ENCODE assay signal across 21 cellular contexts in the genomic region with DNA sequence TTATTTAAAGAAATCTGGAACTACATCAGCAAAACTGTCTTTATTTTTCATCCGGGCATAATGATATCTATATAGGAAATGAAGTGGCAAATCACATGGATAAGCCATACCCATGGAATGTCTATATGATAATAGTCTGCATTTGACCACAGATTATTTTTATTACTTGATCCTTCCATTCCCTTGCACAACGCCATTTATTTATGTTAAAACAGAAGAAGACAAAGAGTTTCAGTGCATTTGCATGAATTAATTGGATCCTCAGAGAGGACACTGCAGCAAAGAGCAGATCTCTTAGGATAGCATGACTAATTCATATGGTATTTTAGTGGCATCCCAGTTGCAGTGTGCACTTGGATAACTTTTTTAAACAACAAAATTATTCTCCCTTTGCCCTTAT.
DNase-seq lines count a peak whose midpoint lies in the region; ATAC-seq, FAIRE-seq and TF ChIP-seq lines count a peak whose summit lies in the region.
"Had no signal": no experiment of that assay in that cellular context is flagged by ENCODE, and none has a peak within 500 bp of the region (broad histone marks: within the 10 kb centered on the region; RNA-seq: fewer than 3 reads in every experiment).

No MANE protein-coding gene starts in this region.

- H4K20me1 ChIP-seq in astrocyte (ENCODE audit: insufficient read depth, low read length), result no peaks in the 10 kb centered on the region

- H3K27ac Mint-ChIP-seq in astrocyte (ENCODE audit: unreplicated experiment) (peak overlapping the region; percentile 69), endothelial cell (ENCODE audit: unreplicated experiment) (no peak overlapping the region)
- H3K27ac Mint-ChIP-seq: stimulated activated memory B cell treated with anti-CD40 and anti-IgM and Interleukin-4, amounts not matched to agents 10 μg/mL and 1 μg/mL and 100 μg/mL, for 72 hours; T-helper 17 cell had no signal

- H3K4me3 ChIP-seq in ACC112 (ENCODE audit: low read depth, low read length) (peak overlapping the region; percentile 3; the same call in 1 of the 2 replicates), astrocyte (ENCODE audit: insufficient read depth, low read depth, low read length) (no peak overlapping the region)
- H3K4me3 ChIP-seq: psoas muscle, vagina had no signal

- ATAC-seq in GM21786 (IDR thresholded peaks at IDR 0.05; ENCODE audit: unreplicated experiment), result no peak
- ATAC-seq: psoas muscle; stimulated activated memory B cell treated with anti-CD40 and anti-IgM and Interleukin-4, amounts not matched to agents 10 μg/mL and 1 μg/mL and 100 μg/mL, for 72 hours; T-helper 17 cell had no signal

- H3K9me3 Mint-ChIP-seq in astrocyte (ENCODE audit: unreplicated experiment) (no peaks in the 10 kb centered on the region), endothelial cell (ENCODE audit: unreplicated experiment) (no peaks in the 10 kb centered on the region)
- H3K9me3 Mint-ChIP-seq: stimulated activated memory B cell treated with anti-CD40 and anti-IgM and Interleukin-4, amounts not matched to agents 10 μg/mL and 1 μg/mL and 100 μg/mL, for 72 hours had no signal

- no peaks in the 10 kb centered on the region for H3K27me3 Mint-ChIP-seq in astrocyte (ENCODE audit: low read depth, unreplicated experiment)
- peaks cover 1% of the 10 kb centered on the region for H3K27me3 Mint-ChIP-seq in endothelial cell (ENCODE audit: unreplicated experiment)
- H3K27me3 Mint-ChIP-seq: stimulated activated memory B cell treated with anti-CD40 and anti-IgM and Interleukin-4, amounts not matched to agents 10 μg/mL and 1 μg/mL and 100 μg/mL, for 72 hours; T-helper 17 cell had no signal

- H2AFZ ChIP-seq in ACC112 (ENCODE audit: low read length, unreplicated experiment), result no peak overlapping the region
- H2AFZ ChIP-seq in astrocyte (ENCODE audit: low read depth, low read length), result no peak overlapping the region

- H3K27me3 ChIP-seq in ACC112 (ENCODE audit: insufficient read depth, low read length) (no peaks in the 10 kb centered on the region), astrocyte (ENCODE audit: insufficient read depth, low read length) (no peaks in the 10 kb centered on the region)
- H3K27me3 ChIP-seq: vagina had no signal

- H3K36me3 ChIP-seq in ACC112 (ENCODE audit: insufficient read depth, low read length) (peaks cover 2% of the 10 kb centered on the region; the same call in 1 of the 2 replicates), astrocyte (ENCODE audit: insufficient read depth, low read length) (no peaks in the 10 kb centered on the region)
- H3K36me3 ChIP-seq: vagina had no signal

- H3K4me3 Mint-ChIP-seq in astrocyte (ENCODE audit: unreplicated experiment), result no peak overlapping the region
- no peak overlapping the region for H3K4me3 Mint-ChIP-seq in endothelial cell (ENCODE audit: unreplicated experiment)
- H3K4me3 Mint-ChIP-seq: stimulated activated memory B cell treated with anti-CD40 and anti-IgM and Interleukin-4, amounts not matched to agents 10 μg/mL and 1 μg/mL and 100 μg/mL, for 72 hours; T-helper 17 cell had no signal

- peaks cover 43% of the 10 kb centered on the region for H3K4me1 ChIP-seq in ACC112 (ENCODE audit: control insufficient read depth, insufficient read depth, low read length, unreplicated experiment)
- peaks cover 12% of the 10 kb centered on the region for H3K4me1 ChIP-seq in astrocyte (ENCODE audit: insufficient read depth, low read length)
- H3K4me1 ChIP-seq: psoas muscle had no signal

- TF ChIP-seq CTCF in astrocyte (IDR thresholded peaks at IDR 0.05; ENCODE audit: insufficient read depth, low read depth, low read length) (no peak), endothelial cell (IDR thresholded peaks at IDR 0.05; ENCODE audit: unreplicated experiment) (no peak)

- H3K36me3 Mint-ChIP-seq in astrocyte (ENCODE audit: low read depth, unreplicated experiment) (no peaks in the 10 kb centered on the region), endothelial cell (ENCODE audit: low read depth, unreplicated experiment) (no peaks in the 10 kb centered on the region)

- FAIRE-seq in astrocyte (lab: Jason Lieb, UNC), result peak; percentile 94
- FAIRE-seq: GM18507, H1 had no signal

- H3K9ac ChIP-seq in astrocyte (ENCODE audit: low read length), result no peak overlapping the region

- H3K27ac ChIP-seq in ACC112 (ENCODE audit: low read depth, low read length) (peak overlapping the region; percentile 87), astrocyte (ENCODE audit: low read depth, low read length) (peak overlapping the region; percentile 59)
- H3K27ac ChIP-seq: epithelial cell of prostate, HL-60, psoas muscle, vagina had no signal

- H3K79me2 ChIP-seq in ACC112 (ENCODE audit: control insufficient read depth, insufficient read depth, low read length, unreplicated experiment) (no peaks in the 10 kb centered on the region), astrocyte (ENCODE audit: insufficient read depth, low read length) (no peaks in the 10 kb centered on the region)

- DNase-seq in HCEC 1CT (peak; percentile 73), astrocyte (ENCODE audit: low read depth) (peak; percentile 63), glomerular visceral epithelial cell (ENCODE audit: extremely low spot score) (peak; percentile 21), mucosa of gallbladder (ENCODE audit: low spot score) (no peak), NCI-H2196 treated with DMSO at 0.1 percent for 48 hours (lab: John Stamatoyannopoulos, UW; ENCODE audit: unreplicated experiment) (no peak), endothelial cell (ENCODE audit: low spot score) (no peak)
- DNase-seq: activated effector memory CD4-positive, alpha-beta T cell treated with Interleukin-2 at 50 U/mL for 16 hours; C1 segment of cervical spinal cord; NCI-H2227 treated with DMSO at 0.1 percent for 48 hours; OCI-M1; psoas muscle; stimulated activated CD4-positive, alpha-beta T cell treated with anti-CD3 and anti-CD28 coated beads, Interleukin-2, amount 100 ng/mL, for 48 hours; T-helper 17 cell had no signal

- H3K4me1 Mint-ChIP-seq in astrocyte (ENCODE audit: low read depth, unreplicated experiment), result peaks cover 21% of the 10 kb centered on the region
- no peaks in the 10 kb centered on the region for H3K4me1 Mint-ChIP-seq in endothelial cell (ENCODE audit: unreplicated experiment)
- H3K4me1 Mint-ChIP-seq: stimulated activated memory B cell treated with anti-CD40 and anti-IgM and Interleukin-4, amounts not matched to agents 10 μg/mL and 1 μg/mL and 100 μg/mL, for 72 hours had no signal

- H3K9me3 ChIP-seq in astrocyte (ENCODE audit: insufficient read depth, low read depth, low read length), result no peaks in the 10 kb centered on the region
- H3K9me3 ChIP-seq: psoas muscle, vagina had no signal

- peak overlapping the region; percentile 51 for H3K4me2 ChIP-seq in astrocyte (ENCODE audit: low read length)

Comparison
In these comparisons a context has a peak if more than half of its experiments do, and no peak if none do; other contexts are left out.
1. DNase-seq: peak in HCEC 1CT (single experiment), astrocyte (single experiment) and glomerular visceral epithelial cell (single experiment); none in mucosa of gallbladder (single experiment), NCI-H2196 treated with DMSO at 0.1 percent for 48 hours (single experiment) and endothelial cell (single experiment).